In the genomic region with DNA sequence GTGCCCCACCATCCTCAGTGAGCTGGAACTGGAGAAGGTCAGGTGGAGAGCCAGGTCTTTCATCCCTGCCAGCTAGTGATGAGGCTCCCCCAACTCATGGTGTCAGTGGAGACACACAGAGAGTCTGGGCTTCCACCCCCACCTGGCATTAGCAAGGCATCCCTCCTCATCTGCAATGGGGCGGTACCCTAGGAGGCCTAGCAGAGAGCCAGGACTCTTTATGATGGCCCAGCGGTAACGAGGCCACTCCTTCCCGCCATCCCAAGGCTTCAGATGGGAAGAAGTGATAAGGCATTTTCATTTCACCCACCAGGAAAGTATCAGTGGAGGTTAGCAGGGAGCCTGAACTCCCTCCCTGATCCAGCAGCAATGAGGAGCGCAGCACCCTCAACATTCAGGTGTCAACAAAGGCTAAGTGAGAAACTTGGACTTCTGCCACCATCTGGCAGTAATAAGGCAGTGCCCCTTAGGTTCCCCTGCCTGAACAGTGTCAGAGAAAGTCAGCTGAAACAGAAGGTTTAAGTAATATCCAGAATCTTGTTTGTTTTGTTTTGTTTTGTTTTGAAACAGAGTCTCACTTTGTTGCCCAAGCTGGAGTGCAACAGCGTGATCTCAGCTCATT, we compare ENCODE assay signal across 1 cellular context.
TF ChIP-seq lines count a peak whose summit lies in the region.

No MANE protein-coding gene starts in this region.

TF ChIP-seq in IMR-90, 13 proteins besides CTCF, POLR2A, EP300 and RAD21:
- TF ChIP-seq FOS (IDR thresholded peaks at IDR 0.05; ENCODE audit: low read depth, low read length) (no peak), MAZ (IDR thresholded peaks at IDR 0.05; ENCODE audit: borderline replicate concordance, low read depth, low read length) (no peak), BHLHE40 (IDR thresholded peaks at IDR 0.05; ENCODE audit: low read depth, low read length) (no peak), RFX5 (IDR thresholded peaks at IDR 0.05; ENCODE audit: low read depth, low read length) (no peak)
